ENCODE assay signal across 11 cellular contexts in the genomic region with DNA sequence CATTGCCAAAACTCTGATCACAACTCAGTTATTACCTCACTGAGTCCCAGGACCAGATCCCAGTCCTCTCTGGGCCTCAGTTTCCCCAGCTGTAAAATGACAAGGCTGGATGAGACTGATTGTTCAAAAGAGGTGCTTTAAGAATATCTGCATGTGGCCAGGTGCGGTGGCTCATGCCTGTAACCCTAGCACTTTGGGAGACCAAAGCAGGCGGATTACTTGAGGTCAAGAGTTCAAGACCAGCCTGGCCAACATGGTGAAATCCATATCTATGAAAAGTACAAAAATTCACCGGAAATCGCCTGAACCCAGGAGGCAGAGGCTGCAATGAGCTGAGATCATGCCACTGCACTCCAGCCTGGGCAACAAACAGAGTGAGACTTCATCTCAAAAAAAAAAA. TPM values are rescaled to one million over a fixed set of nuclear protein-coding genes. Genes with fewer than 3 reads are reported as not detected.
DNase-seq lines count a peak whose midpoint lies in the region; ATAC-seq and TF ChIP-seq lines count a peak whose summit lies in the region.
"Had no signal": no experiment of that assay in that cellular context is flagged by ENCODE, and none has a peak within 500 bp of the region (broad histone marks: within the 10 kb centered on the region; RNA-seq: fewer than 3 reads in every experiment).

No MANE protein-coding gene starts in this region.

- peak overlapping the region; percentile 64 for H3K4me3 Mint-ChIP-seq in T-helper 2 cell treated with Interferon-gamma antibody and Interleukin-4, amounts not matched to agents 5 μg/mL and 100 μg/mL, for 36 hours
- H3K4me3 Mint-ChIP-seq in activated B cell treated with CpG ODN at 0.5 μM for 24 hours: peak overlapping the region; percentile 61
- peak overlapping the region in 1 of 2 donors; percentile 62 for H3K4me3 Mint-ChIP-seq in stimulated activated naive B cell treated with anti-CD40 and anti-IgM and Interleukin-4, amounts not matched to agents 10 μg/mL and 1 μg/mL and 100 μg/mL, for 72 hours
- no peak overlapping the region for H3K4me3 Mint-ChIP-seq in T-cell

- ATAC-seq in activated B cell treated with CpG ODN at 0.5 μM for 24 hours (ENCODE audit: low read depth) (no peak), T-cell (replicated peaks in 1 of 4) (no peak), left lobe of liver (no peak)
- no peak for ATAC-seq in stimulated activated naive B cell treated with anti-CD40 and anti-IgM and Interleukin-4, amounts not matched to agents 10 μg/mL and 1 μg/mL and 100 μg/mL, for 72 hours (replicated peaks)

- H3K27ac Mint-ChIP-seq in T-helper 2 cell treated with Interferon-gamma antibody and Interleukin-4, amounts not matched to agents 5 μg/mL and 100 μg/mL, for 36 hours: peak overlapping the region; percentile 80
- H3K27ac Mint-ChIP-seq in activated B cell treated with CpG ODN at 0.5 μM for 24 hours: peak overlapping the region; percentile 88
- H3K27ac Mint-ChIP-seq in stimulated activated naive B cell treated with anti-CD40 and anti-IgM and Interleukin-4, amounts not matched to agents 10 μg/mL and 1 μg/mL and 100 μg/mL, for 72 hours: peak overlapping the region; percentile 94
- peak overlapping the region in 1 of 2 donors; percentile 44 for H3K27ac Mint-ChIP-seq in T-cell

- H3K27me3 ChIP-seq in esophagus muscularis mucosa: no peaks in the 10 kb centered on the region

- intact Hi-C loops in activated B cell treated with CpG ODN at 0.5 μM for 24 hours (cut with micrococcal nuclease) (no loop called here), esophagus muscularis mucosa (cut with DNase I) (no loop called here)

- peaks cover 31% of the 10 kb centered on the region for H3K4me1 Mint-ChIP-seq in T-helper 2 cell treated with Interferon-gamma antibody and Interleukin-4, amounts not matched to agents 5 μg/mL and 100 μg/mL, for 36 hours (ENCODE audit: low read depth)
- H3K4me1 Mint-ChIP-seq in activated B cell treated with CpG ODN at 0.5 μM for 24 hours (peaks cover 35% of the 10 kb centered on the region), T-cell (peaks cover 42 to 56% (median 47%) of the 10 kb centered on the region in 3 donors)
- peaks cover 30 to 57% of the 10 kb centered on the region in 2 donors for H3K4me1 Mint-ChIP-seq in stimulated activated naive B cell treated with anti-CD40 and anti-IgM and Interleukin-4, amounts not matched to agents 10 μg/mL and 1 μg/mL and 100 μg/mL, for 72 hours

- CTCF ChIA-PET in activated B cell treated with CpG ODN at 0.5 μM for 24 hours (lab: Charles Lee) (interaction anchor here (1.1 to 1.3 kb wide), 2 partner anchors 9 to 21 kb away, joined by 4 to 6 read pairs; partner anchors contain the start of gene G3BP1), T-cell (lab: Charles Lee) (interaction anchor here (0.6 to 1.6 kb wide), 5 partner anchors 10 to 1282 kb away, joined by 4 to 5 read pairs (median 5); no protein-coding TSS in a partner anchor)

- POLR2A ChIA-PET in activated B cell treated with CpG ODN at 0.5 μM for 24 hours (lab: Charles Lee) (interaction anchor here (0.6 to 7.2 kb wide), 6 partner anchors 8 to 1263 kb away, joined by 3 to 112 read pairs (median 6); partner anchors contain the start of genes ATOX1 and G3BP1), T-cell (lab: Charles Lee) (interaction anchor here (0.6 to 1.1 kb wide), 5 partner anchors 13 to 251 kb away, joined by 5 to 15 read pairs (median 6); partner anchors contain the start of gene G3BP1 (in 1 of the 2))

- peak overlapping the region; percentile 16 to 44 (median 30) for H3K27ac ChIP-seq in esophagus muscularis mucosa (replicated peaks in 1 of 4)

- H3K36me3 Mint-ChIP-seq in T-helper 2 cell treated with Interferon-gamma antibody and Interleukin-4, amounts not matched to agents 5 μg/mL and 100 μg/mL, for 36 hours (ENCODE audit: low read depth): peaks cover 24% of the 10 kb centered on the region
- H3K36me3 Mint-ChIP-seq in activated B cell treated with CpG ODN at 0.5 μM for 24 hours (ENCODE audit: low read depth): peaks cover 40% of the 10 kb centered on the region
- H3K36me3 Mint-ChIP-seq in stimulated activated naive B cell treated with anti-CD40 and anti-IgM and Interleukin-4, amounts not matched to agents 10 μg/mL and 1 μg/mL and 100 μg/mL, for 72 hours: peaks cover 27 to 36% of the 10 kb centered on the region in 2 donors
- peaks cover 20% of the 10 kb centered on the region for H3K36me3 Mint-ChIP-seq in T-cell

- peaks cover 0 to 25% (median 6%) of the 10 kb centered on the region in 4 donors for H3K36me3 ChIP-seq in esophagus muscularis mucosa

- TF ChIP-seq CTCF in activated B cell treated with CpG ODN at 0.5 μM for 24 hours (IDR thresholded peaks at IDR 0.05) (no peak), esophagus muscularis mucosa (IDR thresholded peaks at IDR 0.05) (no peak)

- DNase-seq in T-helper 2 cell treated with Interferon-gamma antibody and Interleukin-4, amounts not matched to agents 5 μg/mL and 100 μg/mL, for 36 hours (ENCODE audit: low spot score): no peak
- DNase-seq in T-helper 2 cell: no peak
- no peak for DNase-seq in activated B cell treated with CpG ODN at 0.5 μM for 24 hours
- DNase-seq in esophagus muscularis mucosa (ENCODE audit: extremely low spot score): no peak
- no peak for DNase-seq in stimulated activated naive B cell treated with anti-CD40 and anti-IgM and Interleukin-4, amounts not matched to agents 10 μg/mL and 1 μg/mL and 100 μg/mL, for 72 hours
- no peak for DNase-seq in dedifferentiated amniotic fluid mesenchymal stem cell (ENCODE audit: extremely low spot score)
- DNase-seq in T-cell: no peak
- DNase-seq in left lobe of liver (ENCODE audit: low spot score): no peak
- DNase-seq: 8988T, NCI-H2227 treated with DMSO at 0.1 percent for 48 hours, T1000 had no signal

- H3K9me3 Mint-ChIP-seq in T-helper 2 cell treated with Interferon-gamma antibody and Interleukin-4, amounts not matched to agents 5 μg/mL and 100 μg/mL, for 36 hours: no peaks in the 10 kb centered on the region
- H3K9me3 Mint-ChIP-seq in activated B cell treated with CpG ODN at 0.5 μM for 24 hours: no peaks in the 10 kb centered on the region
- H3K9me3 Mint-ChIP-seq in stimulated activated naive B cell treated with anti-CD40 and anti-IgM and Interleukin-4, amounts not matched to agents 10 μg/mL and 1 μg/mL and 100 μg/mL, for 72 hours: no peaks in the 10 kb centered on the region
- no peaks in the 10 kb centered on the region for H3K9me3 Mint-ChIP-seq in T-cell

- H3K27me3 Mint-ChIP-seq in T-helper 2 cell treated with Interferon-gamma antibody and Interleukin-4, amounts not matched to agents 5 μg/mL and 100 μg/mL, for 36 hours (ENCODE audit: low read depth): no peaks in the 10 kb centered on the region
- H3K27me3 Mint-ChIP-seq in activated B cell treated with CpG ODN at 0.5 μM for 24 hours: no peaks in the 10 kb centered on the region
- H3K27me3 Mint-ChIP-seq in stimulated activated naive B cell treated with anti-CD40 and anti-IgM and Interleukin-4, amounts not matched to agents 10 μg/mL and 1 μg/mL and 100 μg/mL, for 72 hours: no peaks in the 10 kb centered on the region
- no peaks in the 10 kb centered on the region for H3K27me3 Mint-ChIP-seq in T-cell

- no peak overlapping the region for H3K4me3 ChIP-seq in esophagus muscularis mucosa

- no peak for TF ChIP-seq EP300 in esophagus muscularis mucosa (IDR thresholded peaks at IDR 0.05)

- H3K9me3 ChIP-seq in esophagus muscularis mucosa: no peaks in the 10 kb centered on the region

- 88% methylated on average over 4 of the region's 4 CpGs for WGBS in esophagus muscularis mucosa

- TF ChIP-seq POLR2A in esophagus muscularis mucosa (IDR thresholded peaks at IDR 0.05; ENCODE audit: low read depth): no peak

- H3K4me1 ChIP-seq in esophagus muscularis mucosa: peaks cover 22 to 36% (median 28%) of the 10 kb centered on the region in 4 donors

RNA-seq across cellular contexts. Expression of gene ATOX1, which starts 8.3 kb away (rescaled TPM):
- 61.2 and 66.6 TPM in 2 replicates for total RNA-seq in activated B cell treated with CpG ODN at 0.5 μM for 24 hours
- 100 to 1,000 TPM; 101 to 144 (median 114) TPM for total RNA-seq in esophagus muscularis mucosa
- 10 to 100 TPM; 21.4 to 33.8 (median 30.9) TPM for total RNA-seq in T-cell
- total RNA-seq in left lobe of liver: 72.9 TPM

RNA-seq across cellular contexts. Expression of gene G3BP1, which starts 21.6 kb away (rescaled TPM):
- total RNA-seq in activated B cell treated with CpG ODN at 0.5 μM for 24 hours (227 and 239 TPM in 2 replicates), esophagus muscularis mucosa (10 to 100 TPM; 49.8 to 75.5 (median 63.1) TPM), T-cell (100 to 1,000 TPM; 109 to 185 (median 170) TPM), left lobe of liver (90.0 TPM)

Comparison
In these comparisons a context has a peak if more than half of its experiments do, and no peak if none do; other contexts are left out.
1. H3K4me3 Mint-ChIP-seq: peak in T-helper 2 cell treated with Interferon-gamma antibody and Interleukin-4, amounts not matched to agents 5 μg/mL and 100 μg/mL, for 36 hours (single experiment) and activated B cell treated with CpG ODN at 0.5 μM for 24 hours (single experiment); none in T-cell (0 of 3).